In genomic region chr16:11684231-11685025, GRCh38 we compare ENCODE assay signal across 27 cellular contexts. TPM values are rescaled to one million over a fixed set of nuclear protein-coding genes. Genes with fewer than 3 reads are reported as not detected.
DNase-seq lines count a peak whose midpoint lies in the region; ATAC-seq, FAIRE-seq and TF ChIP-seq lines count a peak whose summit lies in the region.
"Had no signal": no experiment of that assay in that cellular context is flagged by ENCODE, and none has a peak within 500 bp of the region (broad histone marks: within the 10 kb centered on the region; RNA-seq: fewer than 3 reads in every experiment).

No MANE protein-coding gene starts in this region.

- peaks cover 8% of the 10 kb centered on the region for H3K36me3 Mint-ChIP-seq in activated naive CD8-positive, alpha-beta T cell
- peaks cover 21% of the 10 kb centered on the region for H3K36me3 Mint-ChIP-seq in activated naive CD8-positive, alpha-beta T cell treated with anti-CD3 and anti-CD28 coated beads for 36 hours
- peaks cover 79% of the 10 kb centered on the region for H3K36me3 Mint-ChIP-seq in activated B cell treated with CpG ODN at 0.5 μM for 24 hours (ENCODE audit: low read depth)
- H3K36me3 Mint-ChIP-seq in naive thymus-derived CD8-positive, alpha-beta T cell: peaks cover 0 to 73% (median 20%) of the 10 kb centered on the region in 3 donors

- H3K4me3 ChIP-seq in SK-N-SH (ENCODE audit: low read depth in 2 of 2, low read length in 1 of 2): no peak overlapping the region
- H3K4me3 ChIP-seq: A549, left lung, tibial artery had no signal

- TF ChIP-seq CTCF in activated B cell treated with CpG ODN at 0.5 μM for 24 hours (IDR thresholded peaks at IDR 0.05) (no peak), SK-N-SH (IDR thresholded peaks at IDR 0.05) (no peak)

- intact Hi-C loops in activated B cell treated with CpG ODN at 0.5 μM for 24 hours (cut with micrococcal nuclease): loop anchor here (5.0 to 10.0 kb wide), 3 partner anchors 233 to 580 kb away; partner anchors contain the start of genes GSPT1 and SOCS1

- ATAC-seq in activated B cell treated with CpG ODN at 0.5 μM for 24 hours (ENCODE audit: low read depth): no peak
- no peak for ATAC-seq in naive thymus-derived CD8-positive, alpha-beta T cell
- ATAC-seq: A549; left lung; stimulated activated naive CD8-positive, alpha-beta T cell treated with anti-CD3 and anti-CD28 coated beads, Interleukin-15, amount 100 ng/mL, for 72 hours had no signal

- 95% methylated on average over 12 of the region's 12 CpGs for WGBS in SK-N-SH (ENCODE audit: low lambda C conversion rate)

- no peak for TF ChIP-seq EP300 in SK-N-SH (IDR thresholded peaks at IDR 0.05; ENCODE audit: borderline replicate concordance in 1 of 2, low read depth in 1 of 2, low read length in 1 of 2)

- no peak overlapping the region for H2AFZ ChIP-seq in SK-N-SH (ENCODE audit: low read depth)

- FAIRE-seq in GM12892 (lab: Jason Lieb, UNC): no peak
- FAIRE-seq: A549, islet of Langerhans had no signal

- no peak overlapping the region for H3K4me3 Mint-ChIP-seq in activated naive CD8-positive, alpha-beta T cell
- H3K4me3 Mint-ChIP-seq in activated naive CD8-positive, alpha-beta T cell treated with anti-CD3 and anti-CD28 coated beads for 36 hours: no peak overlapping the region
- no peak overlapping the region for H3K4me3 Mint-ChIP-seq in activated B cell treated with CpG ODN at 0.5 μM for 24 hours
- no peak overlapping the region for H3K4me3 Mint-ChIP-seq in naive thymus-derived CD8-positive, alpha-beta T cell
- H3K4me3 Mint-ChIP-seq: stimulated activated naive CD8-positive, alpha-beta T cell treated with anti-CD3 and anti-CD28 coated beads, Interleukin-15, amount 100 ng/mL, for 72 hours had no signal

- POLR2A ChIA-PET in activated B cell treated with CpG ODN at 0.5 μM for 24 hours (lab: Charles Lee): interaction anchor here (0.7 to 1.5 kb wide), 4 partner anchors 15 to 589 kb away, joined by 4 to 6 read pairs (median 4); no protein-coding TSS in a partner anchor
- POLR2A ChIA-PET in naive thymus-derived CD8-positive, alpha-beta T cell (lab: Charles Lee): no interaction called here
- POLR2A ChIA-PET in SK-N-SH (lab: Yijun Ruan, JAX): no interaction called here

- no peaks in the 10 kb centered on the region for H3K27me3 ChIP-seq in SK-N-SH (ENCODE audit: insufficient read depth)
- H3K27me3 ChIP-seq: brain microvascular endothelial cell, left lung, tibial artery had no signal

- H3K9ac ChIP-seq in SK-N-SH: no peak overlapping the region

- H3K27me3 Mint-ChIP-seq in activated naive CD8-positive, alpha-beta T cell: no peaks in the 10 kb centered on the region
- no peaks in the 10 kb centered on the region for H3K27me3 Mint-ChIP-seq in activated naive CD8-positive, alpha-beta T cell treated with anti-CD3 and anti-CD28 coated beads for 36 hours
- no peaks in the 10 kb centered on the region for H3K27me3 Mint-ChIP-seq in activated B cell treated with CpG ODN at 0.5 μM for 24 hours
- no peaks in the 10 kb centered on the region for H3K27me3 Mint-ChIP-seq in naive thymus-derived CD8-positive, alpha-beta T cell
- H3K27me3 Mint-ChIP-seq: stimulated activated naive CD8-positive, alpha-beta T cell treated with anti-CD3 and anti-CD28 coated beads, Interleukin-15, amount 100 ng/mL, for 72 hours had no signal

- H3K9me3 Mint-ChIP-seq in activated naive CD8-positive, alpha-beta T cell (ENCODE audit: low read depth): no peaks in the 10 kb centered on the region
- H3K9me3 Mint-ChIP-seq in activated naive CD8-positive, alpha-beta T cell treated with anti-CD3 and anti-CD28 coated beads for 36 hours: no peaks in the 10 kb centered on the region
- H3K9me3 Mint-ChIP-seq in activated B cell treated with CpG ODN at 0.5 μM for 24 hours: no peaks in the 10 kb centered on the region
- no peaks in the 10 kb centered on the region for H3K9me3 Mint-ChIP-seq in naive thymus-derived CD8-positive, alpha-beta T cell
- H3K9me3 Mint-ChIP-seq: stimulated activated naive CD8-positive, alpha-beta T cell treated with anti-CD3 and anti-CD28 coated beads, Interleukin-15, amount 100 ng/mL, for 72 hours had no signal

- no peak overlapping the region for H3K27ac ChIP-seq in SK-N-SH (ENCODE audit: low read depth in 2 of 2, low read length in 1 of 2)
- H3K27ac ChIP-seq: A549, brain microvascular endothelial cell, left lung, tibial artery had no signal

- no peak for DNase-seq in activated naive CD8-positive, alpha-beta T cell treated with anti-CD3 and anti-CD28 coated beads for 36 hours
- no peak for DNase-seq in activated B cell treated with CpG ODN at 0.5 μM for 24 hours
- no peak for DNase-seq in naive thymus-derived CD8-positive, alpha-beta T cell
- no peak for DNase-seq in GM12892 (ENCODE audit: insufficient read length)
- DNase-seq in NCI-H1092 treated with DMSO at 0.1 percent for 48 hours (lab: John Stamatoyannopoulos, UW): no peak
- no peak for DNase-seq in SK-N-SH
- DNase-seq in NCI-H345 (lab: John Stamatoyannopoulos, UW): no peak
- DNase-seq: activated CD4-positive, alpha-beta T cell treated with anti-CD3 and anti-CD28 coated beads for 48 hours; activated naive CD4-positive, alpha-beta T cell; activated T-cell treated with anti-CD3 and anti-CD28 coated beads, Interleukin-2, amount 50 U/mL, for 48 hours; amniotic stem cell; brain microvascular endothelial cell; Calu3; DMS79 treated with DMSO at 0.1 percent for 48 hours; GOT3; Kasumi-1; left lung; NCI-H187; NCI-H2227 treated with DMSO at 0.1 percent for 48 hours; NCI-H774; occipital lobe; OCI-M1; stimulated activated naive CD8-positive, alpha-beta T cell treated with anti-CD3 and anti-CD28 coated beads, Interleukin-15, amount 100 ng/mL, for 72 hours; tibial artery had no signal

- peak overlapping the region; percentile 64 for H3K27ac Mint-ChIP-seq in activated naive CD8-positive, alpha-beta T cell
- H3K27ac Mint-ChIP-seq in activated naive CD8-positive, alpha-beta T cell treated with anti-CD3 and anti-CD28 coated beads for 36 hours: no peak overlapping the region
- peak overlapping the region; percentile 88 for H3K27ac Mint-ChIP-seq in activated B cell treated with CpG ODN at 0.5 μM for 24 hours
- peak overlapping the region in 6 of 10 donors; percentile 22 to 78 (median 36) for H3K27ac Mint-ChIP-seq in naive thymus-derived CD8-positive, alpha-beta T cell
- H3K27ac Mint-ChIP-seq: stimulated activated naive CD8-positive, alpha-beta T cell treated with anti-CD3 and anti-CD28 coated beads, Interleukin-15, amount 100 ng/mL, for 72 hours had no signal

- H3K4me1 Mint-ChIP-seq in activated naive CD8-positive, alpha-beta T cell (ENCODE audit: low read depth): peaks cover 49% of the 10 kb centered on the region
- peaks cover 45% of the 10 kb centered on the region for H3K4me1 Mint-ChIP-seq in activated naive CD8-positive, alpha-beta T cell treated with anti-CD3 and anti-CD28 coated beads for 36 hours
- H3K4me1 Mint-ChIP-seq in activated B cell treated with CpG ODN at 0.5 μM for 24 hours: peaks cover 98% of the 10 kb centered on the region
- peaks cover 16 to 79% (median 42%) of the 10 kb centered on the region in 4 donors for H3K4me1 Mint-ChIP-seq in naive thymus-derived CD8-positive, alpha-beta T cell

- no peak overlapping the region for H3K4me2 ChIP-seq in SK-N-SH
- H3K4me2 ChIP-seq: A549 had no signal

- H3K36me3 ChIP-seq in SK-N-SH (replicated peaks in 1 of 2; ENCODE audit: control insufficient read depth in 1 of 2, insufficient read depth in 2 of 2, low read length in 1 of 2): peaks cover 50 to 66% of the 10 kb centered on the region in 2 experiments

- no peaks in the 10 kb centered on the region for H3K9me3 ChIP-seq in SK-N-SH
- H3K9me3 ChIP-seq: A549, left lung, tibial artery had no signal

- H3K79me2 ChIP-seq in SK-N-SH (ENCODE audit: insufficient read depth): peaks cover 37% of the 10 kb centered on the region

- peaks cover 37% of the 10 kb centered on the region for H4K20me1 ChIP-seq in SK-N-SH (ENCODE audit: insufficient read depth)

- CTCF ChIA-PET in activated B cell treated with CpG ODN at 0.5 μM for 24 hours (lab: Charles Lee) (interaction anchor here (0.8 kb wide), 1 partner anchor 31 kb away, joined by 4 read pairs; no protein-coding TSS in a partner anchor), SK-N-SH (lab: Yijun Ruan, JAX) (interaction anchor here (0.7 to 1.1 kb wide), 2 partner anchors 30 to 113 kb away, joined by 3 read pairs; partner anchors contain the start of gene ZC3H7A)

- no peaks in the 10 kb centered on the region for H3K9me2 ChIP-seq in SK-N-SH

- no peak for TF ChIP-seq POLR2A in GM12892 (IDR thresholded peaks at IDR 0.05; ENCODE audit: low read depth, low read length)

- no peak for TF ChIP-seq RAD21 in SK-N-SH (IDR thresholded peaks at IDR 0.05; ENCODE audit: low read length)

- peaks cover 6 to 11% of the 10 kb centered on the region in 2 experiments; a peak in 3 of 4 replicates for H3K4me1 ChIP-seq in SK-N-SH (ENCODE audit: control insufficient read depth in 1 of 2, insufficient read depth in 2 of 2, low read depth in 1 of 2, low read length in 1 of 2)

- peaks cover 22% of the 10 kb centered on the region for H3F3A ChIP-seq in SK-N-SH (replicated peaks; ENCODE audit: insufficient read depth)

TF ChIP-seq in SK-N-SH, 30 proteins besides CTCF, POLR2A, EP300 and RAD21 (continues in another document):
- TF ChIP-seq MEF2A (IDR thresholded peaks at IDR 0.05; ENCODE audit: borderline replicate concordance, low read depth): no peak
- no peak for TF ChIP-seq GATA2 (CRISPR knock-in tag; IDR thresholded peaks at IDR 0.05)
- TF ChIP-seq TAF1 (IDR thresholded peaks at IDR 0.05; ENCODE audit: borderline replicate concordance, low read depth, low read length): no peak
- no peak for TF ChIP-seq YY1 (IDR thresholded peaks at IDR 0.05; ENCODE audit: low read depth)
- no peak for TF ChIP-seq RFX5 (IDR thresholded peaks at IDR 0.05; ENCODE audit: low read length)
- TF ChIP-seq NRF1 (IDR thresholded peaks at IDR 0.05; ENCODE audit: low read depth, low read length): no peak

RNA-seq across cellular contexts. Expression of gene SNN, which starts 16.2 kb away (rescaled TPM):
- 10 to 100 TPM; 10.3 to 11.2 TPM for total RNA-seq in activated naive CD8-positive, alpha-beta T cell treated with anti-CD3 and anti-CD28 coated beads for 36 hours
- total RNA-seq in activated B cell treated with CpG ODN at 0.5 μM for 24 hours: 31.9 and 32.1 TPM in 2 replicates
- 10 to 100 TPM; 24.4 to 25.9 TPM for total RNA-seq in naive thymus-derived CD8-positive, alpha-beta T cell
- polyA plus RNA-seq in naive thymus-derived CD8-positive, alpha-beta T cell: 10 to 100 TPM; 16.0 to 26.9 (median 19.0) TPM
- polyA plus RNA-seq in GM12892 (2012; ENCODE audit: missing spikeins): 23.2 TPM
- polyA plus RNA-seq in SK-N-SH (2012; rRNA removed): 15.4 and 15.8 TPM in 2 replicates
- polyA plus RNA-seq in SK-N-SH (2012; cell fraction: cytosol; rRNA removed): 12.8 and 15.4 TPM in 2 replicates
- 7.2 and 10.5 TPM in 2 replicates for polyA plus RNA-seq in SK-N-SH (2012; cell fraction: nucleus; rRNA removed)

RNA-seq across cellular contexts. Expression of gene TXNDC11, which starts 58.2 kb away (rescaled TPM):
- total RNA-seq in activated naive CD8-positive, alpha-beta T cell treated with anti-CD3 and anti-CD28 coated beads for 36 hours: 10 to 100 TPM; 24.5 to 27.3 TPM
- 54.3 and 63.2 TPM in 2 replicates for total RNA-seq in activated B cell treated with CpG ODN at 0.5 μM for 24 hours
- 10 to 100 TPM; 35.3 to 41.8 TPM for total RNA-seq in naive thymus-derived CD8-positive, alpha-beta T cell
- polyA plus RNA-seq in naive thymus-derived CD8-positive, alpha-beta T cell: 10 to 100 TPM; 31.8 to 46.8 (median 35.4) TPM
- 37.2 TPM for polyA plus RNA-seq in GM12892 (2012; ENCODE audit: missing spikeins)
- 37.0 and 39.6 TPM in 2 replicates for polyA plus RNA-seq in SK-N-SH (2012; rRNA removed)
- polyA plus RNA-seq in SK-N-SH (2012; cell fraction: cytosol; rRNA removed): 27.5 and 32.6 TPM in 2 replicates
- 39.7 and 55.5 TPM in 2 replicates for polyA plus RNA-seq in SK-N-SH (2012; cell fraction: nucleus; rRNA removed)
